ENCODE assay signal across 8 cellular contexts in the genomic region with DNA sequence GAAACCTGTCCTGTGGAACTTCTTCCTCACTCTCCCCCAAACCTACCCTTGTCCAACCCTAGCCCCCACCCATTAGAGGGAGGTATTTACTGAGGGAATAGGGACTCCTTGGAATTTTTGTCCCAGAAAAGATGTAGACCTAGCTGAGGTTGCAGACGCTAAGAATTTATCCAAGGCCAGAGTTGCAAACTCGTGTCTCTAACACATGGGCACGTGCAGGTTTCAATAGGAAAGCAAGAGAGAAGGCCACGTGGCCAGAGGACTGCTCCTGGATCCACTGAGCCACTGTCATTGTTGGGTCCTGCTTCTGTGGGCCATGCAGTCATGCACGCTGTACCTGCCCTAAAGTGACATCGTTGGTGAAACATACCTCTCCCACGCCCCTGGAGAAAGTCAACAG.
"Had no signal": no experiment of that assay in that cellular context is flagged by ENCODE, and none has a peak within 500 bp of the region (broad histone marks: within the 10 kb centered on the region; RNA-seq: fewer than 3 reads in every experiment).

No MANE protein-coding gene starts in this region.

- H3K4me3 ChIP-seq: GM23248 had no signal

- H3K9ac ChIP-seq: GM23248, KMS-11 had no signal

- H3K27ac ChIP-seq: GM23248, KMS-11 had no signal

- H3K4me2 ChIP-seq: KMS-11 had no signal

- H2AFZ ChIP-seq: GM23248 had no signal

- H3K27ac Mint-ChIP-seq: H9 had no signal

- H3K4me3 Mint-ChIP-seq: H9 had no signal

- DNase-seq: GM23248, H9, HCEC 1CT, IMR-90, KBM-7 had no signal

- FAIRE-seq: H1, H54 had no signal
